In genomic region chr12:29050503-29050902, GRCh38 we compare ENCODE assay signal across 15 cellular contexts.
DNase-seq lines count a peak whose midpoint lies in the region; ATAC-seq, FAIRE-seq and TF ChIP-seq lines count a peak whose summit lies in the region.
"Had no signal": no experiment of that assay in that cellular context is flagged by ENCODE, and none has a peak within 500 bp of the region (broad histone marks: within the 10 kb centered on the region; RNA-seq: fewer than 3 reads in every experiment).

No MANE protein-coding gene starts in this region.

- H3K36me3 ChIP-seq in SJCRH30, result no peaks in the 10 kb centered on the region
- H3K36me3 ChIP-seq: right lobe of liver had no signal

- H3K4me1 ChIP-seq in SJCRH30, result peaks cover 10% of the 10 kb centered on the region
- H3K4me1 ChIP-seq: right lobe of liver had no signal

- H3K9me3 ChIP-seq in SJCRH30 (replicated peaks), result no peaks in the 10 kb centered on the region
- H3K9me3 ChIP-seq: right lobe of liver had no signal

- H3K27ac ChIP-seq in SJCRH30, result no peak overlapping the region
- H3K27ac ChIP-seq: right lobe of liver had no signal

- DNase-seq in RCC 7860 (ENCODE audit: low spot score), result no peak
- DNase-seq in NCI-H510A (lab: John Stamatoyannopoulos, UW), result no peak
- DNase-seq in SJCRH30, result no peak
- no peak for DNase-seq in AML-193 (lab: John Stamatoyannopoulos, UW)
- DNase-seq: activated CD4-positive, CD25-positive, alpha-beta regulatory T cell; activated T-cell treated with anti-CD3 and anti-CD28 coated beads, Interleukin-2, amount 50 U/mL, for 48 hours; CD8-positive, alpha-beta T cell; kidney glomerular epithelial cell; NCI-H1417; NCI-H526 treated with DMSO at 0.1 percent for 48 hours; right lobe of liver had no signal

- H3K27me3 ChIP-seq in SJCRH30, result no peaks in the 10 kb centered on the region
- H3K27me3 ChIP-seq: right lobe of liver had no signal

- FAIRE-seq in RCC 7860 (lab: Jason Lieb, UNC), result peak; percentile 10

- peak; percentile 89 for ATAC-seq in GM18907 (IDR thresholded peaks at IDR 0.05; ENCODE audit: unreplicated experiment)
- ATAC-seq in GM21825 (IDR thresholded peaks at IDR 0.05; ENCODE audit: unreplicated experiment), result peak; percentile 69
- ATAC-seq in HG03196 (IDR thresholded peaks at IDR 0.05; ENCODE audit: unreplicated experiment), result peak; percentile 86
- ATAC-seq in SK-N-SH treated with all-trans-retinoic acid at 6 μM for 48 hours, result no peak
- ATAC-seq: CD8-positive, alpha-beta T cell; right lobe of liver had no signal

- H3K4me3 ChIP-seq in SJCRH30, result no peak overlapping the region
- H3K4me3 ChIP-seq: right lobe of liver had no signal

TF ChIP-seq in SK-N-SH treated with all-trans-retinoic acid at 6 μM for 48 hours, 23 proteins besides CTCF, POLR2A, EP300 and RAD21:
- TF ChIP-seq ISL1 (CRISPR knock-in tag; IDR thresholded peaks at IDR 0.05) (no peak), ZC3H10 (CRISPR knock-in tag; IDR thresholded peaks at IDR 0.05) (no peak)
